In the genomic region with DNA sequence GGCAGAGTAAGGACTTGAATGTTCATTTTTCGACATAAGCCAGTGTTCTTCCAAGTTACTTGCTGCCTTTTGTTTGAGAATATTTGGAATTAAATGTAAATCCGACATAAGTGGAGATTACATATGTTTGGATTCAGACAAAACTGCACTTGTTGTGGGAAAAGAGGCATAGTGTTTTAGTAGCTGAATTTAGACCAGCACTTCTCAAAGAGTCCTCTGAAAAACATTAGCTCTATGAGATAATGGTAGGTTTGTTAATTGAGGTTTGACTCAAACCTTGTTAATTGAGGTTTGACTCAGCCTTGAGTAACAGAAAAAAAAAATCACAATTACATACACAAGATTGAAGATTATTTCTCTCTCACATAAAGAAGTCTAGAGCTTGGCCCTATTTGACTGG, we compare ENCODE assay signal across 25 cellular contexts.
"Had no signal": no experiment of that assay in that cellular context is flagged by ENCODE, and none has a peak within 500 bp of the region (broad histone marks: within the 10 kb centered on the region; RNA-seq: fewer than 3 reads in every experiment).

No MANE protein-coding gene starts in this region.

- ATAC-seq: activated CD4-positive, alpha-beta T cell treated with anti-CD3 and anti-CD28 coated beads for 36 hours; activated CD8-positive, alpha-beta memory T cell treated with anti-CD3 and anti-CD28 coated beads, Interleukin-2, amount 10 ng/mL, durations not matched to agents 7 days and 5 days; activated CD8-positive, alpha-beta T cell treated with anti-CD3 and anti-CD28 coated beads, Interleukin-2, amount 10 ng/mL, durations not matched to agents 7 days and 5 days; activated naive CD8-positive, alpha-beta T cell treated with anti-CD3 and anti-CD28 coated beads, Interleukin-2, amount 50 U/mL, for 24 hours had no signal

- DNase-seq: activated B cell treated with CpG ODN at 0.5 μM for 24 hours; activated CD4-positive, alpha-beta memory T cell treated with anti-CD3 and anti-CD28 coated beads, Interleukin-2, amount 10 ng/mL, durations not matched to agents 7 days and 5 days; activated CD4-positive, alpha-beta T cell treated with anti-CD3 and anti-CD28 coated beads for 36 hours; activated CD4-positive, alpha-beta T cell treated with anti-CD3 and anti-CD28 coated beads for 48 hours; activated CD4-positive, alpha-beta T cell treated with anti-CD3 and anti-CD28 coated beads, Interleukin-2, amount 10 ng/mL, durations not matched to agents 7 days and 5 days; activated CD4-positive, alpha-beta T cell treated with anti-CD3 and anti-CD28 coated beads, Interleukin-2, amount 50 U/mL, for 48 hours; activated CD4-positive, CD25-positive, alpha-beta regulatory T cell treated with anti-CD3 and anti-CD28 coated beads, Interleukin-2, amount 50 U/mL, for 72 hours; activated CD8-positive, alpha-beta memory T cell treated with anti-CD3 and anti-CD28 coated beads for 24 hours; activated CD8-positive, alpha-beta memory T cell treated with anti-CD3 and anti-CD28 coated beads, Interleukin-2, amount 10 ng/mL, durations not matched to agents 7 days and 5 days; activated CD8-positive, alpha-beta memory T cell treated with anti-CD3 and anti-CD28 coated beads, Interleukin-2, amount 50 U/mL, for 48 hours; activated CD8-positive, alpha-beta T cell treated with anti-CD3 and anti-CD28 coated beads, Interleukin-2, amount 10 ng/mL, durations not matched to agents 7 days and 5 days; activated effector memory CD4-positive, alpha-beta T cell treated with Interleukin-2 at 50 U/mL for 16 hours; activated gamma-delta T cell; activated naive CD4-positive, alpha-beta T cell treated with anti-CD3 and anti-CD28 coated beads, Interleukin-2, amount 10 ng/mL, durations not matched to agents 7 days and 5 days; activated naive CD4-positive, alpha-beta T cell treated with Interleukin-2 at 50 U/mL for 16 hours; activated naive CD8-positive, alpha-beta T cell treated with anti-CD3 and anti-CD28 coated beads, Interleukin-2, amount 10 ng/mL, durations not matched to agents 7 days and 5 days; activated naive CD8-positive, alpha-beta T cell treated with anti-CD3 and anti-CD28 coated beads, Interleukin-2, amount 50 U/mL, for 24 hours; activated T-cell treated with anti-CD3 and anti-CD28 coated beads, Interleukin-2, amount 50 U/mL, for 24 hours; activated T-cell treated with anti-CD3 and anti-CD28 coated beads, Interleukin-2, amount 50 U/mL, for 48 hours; amygdala; anterior cingulate cortex; caudate nucleus; cerebellar nuclear complex; T-helper 2 cell; T-helper 9 cell had no signal
